Comparison of ENCODE assay signal across 9 cellular contexts in genomic region chr12:24821691-24822090, GRCh38.
DNase-seq lines count a peak whose midpoint lies in the region; ATAC-seq and TF ChIP-seq lines count a peak whose summit lies in the region.
"Had no signal": no experiment of that assay in that cellular context is flagged by ENCODE, and none has a peak within 500 bp of the region (broad histone marks: within the 10 kb centered on the region; RNA-seq: fewer than 3 reads in every experiment).

No MANE protein-coding gene starts in this region.

- H3K9me3 ChIP-seq in right lobe of liver (no peaks in the 10 kb centered on the region), thyroid gland (no peaks in the 10 kb centered on the region)
- H3K9me3 ChIP-seq in CD8-positive, alpha-beta T cell (ENCODE audit: low read length): no peaks in the 10 kb centered on the region

- no peaks in the 10 kb centered on the region for H3K27me3 Mint-ChIP-seq in CD8-positive, alpha-beta T cell (ENCODE audit: low read depth)

- H3K27me3 ChIP-seq in right lobe of liver (no peaks in the 10 kb centered on the region), thyroid gland (no peaks in the 10 kb centered on the region)
- no peaks in the 10 kb centered on the region for H3K27me3 ChIP-seq in CD8-positive, alpha-beta T cell (ENCODE audit: insufficient read depth, low read length)

- H3K9me3 Mint-ChIP-seq in CD8-positive, alpha-beta T cell: no peaks in the 10 kb centered on the region

- TF ChIP-seq POLR2A in right lobe of liver (IDR thresholded peaks at IDR 0.05) (no peak), thyroid gland (IDR thresholded peaks at IDR 0.05) (no peak)

- H3K27ac ChIP-seq in right lobe of liver: no peak overlapping the region
- no peak overlapping the region for H3K27ac ChIP-seq in CD8-positive, alpha-beta T cell (ENCODE audit: low read depth, low read length)
- H3K27ac ChIP-seq in thyroid gland: no peak overlapping the region
- H3K27ac ChIP-seq: parathyroid adenoma had no signal

- CTCF ChIA-PET in CD8-positive, alpha-beta T cell (lab: Charles Lee): no interaction called here

- POLR2A ChIA-PET in CD8-positive, alpha-beta T cell (lab: Charles Lee): no interaction called here

- no peak overlapping the region for H3K4me3 Mint-ChIP-seq in CD8-positive, alpha-beta T cell

- WGBS in right lobe of liver (ENCODE audit: insufficient coverage, low coverage, low lambda C conversion rate, missing lambda C conversion rate): 81% methylated on average over 3 of the region's 3 CpGs
- WGBS in thyroid gland, 2 donors: 62 to 64% methylated on average over 3 of the region's 3 CpGs

- H3K4me1 Mint-ChIP-seq in CD8-positive, alpha-beta T cell (ENCODE audit: low read depth): no peaks in the 10 kb centered on the region

- no peak overlapping the region for H3K27ac Mint-ChIP-seq in CD8-positive, alpha-beta T cell

- H3K4me3 ChIP-seq in right lobe of liver (no peak overlapping the region), thyroid gland (replicated peaks in 1 of 3) (no peak overlapping the region)
- H3K4me3 ChIP-seq in CD8-positive, alpha-beta T cell (ENCODE audit: low read depth, low read length): no peak overlapping the region

- DNase-seq in HT1080 (ENCODE audit: low read depth) (peak; percentile 70), kidney tubule cell (ENCODE audit: low spot score) (peak; percentile 90), right lobe of liver (no peak), mesenteric fat pad (ENCODE audit: low spot score) (no peak), thyroid gland (no peak)
- DNase-seq in CD8-positive, alpha-beta T cell: no peak

- H3K36me3 Mint-ChIP-seq in CD8-positive, alpha-beta T cell: no peaks in the 10 kb centered on the region

- H3K4me1 ChIP-seq in right lobe of liver: no peaks in the 10 kb centered on the region
- H3K4me1 ChIP-seq in CD8-positive, alpha-beta T cell (ENCODE audit: insufficient read depth, low read length): no peaks in the 10 kb centered on the region
- peaks cover 0 to 3% of the 10 kb centered on the region in 2 donors for H3K4me1 ChIP-seq in thyroid gland
- H3K4me1 ChIP-seq: parathyroid adenoma had no signal

- ATAC-seq in GM18861 (IDR thresholded peaks at IDR 0.05; ENCODE audit: unreplicated experiment) (peak; percentile 33), GM21825 (IDR thresholded peaks at IDR 0.05; ENCODE audit: unreplicated experiment) (peak; percentile 37), right lobe of liver (no peak)
- no peak for ATAC-seq in CD8-positive, alpha-beta T cell

- TF ChIP-seq CTCF in right lobe of liver (IDR thresholded peaks at IDR 0.05) (no peak), thyroid gland (IDR thresholded peaks at IDR 0.05) (no peak)
- TF ChIP-seq CTCF in CD8-positive, alpha-beta T cell (IDR thresholded peaks at IDR 0.05): no peak

- intact Hi-C loops in right lobe of liver (cut with DNase I): no loop called here
- intact Hi-C loops in CD8-positive, alpha-beta T cell (cut with DNase I, micrococcal nuclease): no loop called here
- intact Hi-C loops in thyroid gland (cut with DNase I): no loop called here

- H3K36me3 ChIP-seq in right lobe of liver: no peaks in the 10 kb centered on the region
- no peaks in the 10 kb centered on the region for H3K36me3 ChIP-seq in CD8-positive, alpha-beta T cell (ENCODE audit: insufficient read depth, low read length)
- H3K36me3 ChIP-seq in thyroid gland: no peaks in the 10 kb centered on the region

Comparison
In these comparisons a context has a peak if more than half of its experiments do, and no peak if none do; other contexts are left out.
1. ATAC-seq: peak in GM18861 (single experiment) and GM21825 (single experiment); none in right lobe of liver (0 of 4) and CD8-positive, alpha-beta T cell (single experiment).
2. DNase-seq: peak in HT1080 (single experiment) and kidney tubule cell (single experiment); none in right lobe of liver (0 of 3), mesenteric fat pad (single experiment), CD8-positive, alpha-beta T cell (0 of 7) and thyroid gland (0 of 2).